Comparison of ENCODE assay signal across 25 cellular contexts in genomic region chr3:170705136-170705535, GRCh38.
"Had no signal": no experiment of that assay in that cellular context is flagged by ENCODE, and none has a peak within 500 bp of the region (broad histone marks: within the 10 kb centered on the region; RNA-seq: fewer than 3 reads in every experiment).

No MANE protein-coding gene starts in this region.

- DNase-seq: activated CD4-positive, alpha-beta memory T cell treated with anti-CD3 and anti-CD28 coated beads for 36 hours; activated CD4-positive, alpha-beta T cell treated with anti-CD3 and anti-CD28 coated beads, Interleukin-2, amount 10 ng/mL, durations not matched to agents 7 days and 5 days; activated CD4-positive, CD25-positive, alpha-beta regulatory T cell; activated CD8-positive, alpha-beta memory T cell treated with anti-CD3 and anti-CD28 coated beads for 24 hours; activated gamma-delta T cell; activated naive CD4-positive, alpha-beta T cell treated with anti-CD3 and anti-CD28 coated beads for 36 hours; activated T-cell treated with anti-CD3 and anti-CD28 coated beads, Interleukin-2, amount 50 U/mL, for 4 hours; brain microvascular endothelial cell; Kasumi-1; KBM-7; NCI-H1105 treated with DMSO at 0.1 percent for 48 hours; NCI-H1436 treated with DMSO at 0.1 percent for 48 hours; NCI-H187; NCI-H2081; NCI-H446; NCI-H524; Peyer's patch; SHP77; T-cell; T-helper 2 cell; T1000 had no signal

- H3K4me3 ChIP-seq: cardiac muscle cell, Peyer's patch, SJSA1 had no signal

- H3K27me3 ChIP-seq: brain microvascular endothelial cell, cardiac muscle cell, Peyer's patch, SJSA1 had no signal

- H3K4me1 ChIP-seq: Peyer's patch had no signal

- H3K36me3 ChIP-seq: brain microvascular endothelial cell, cardiac muscle cell, Peyer's patch had no signal

- ATAC-seq: activated T-cell treated with anti-CD3 and anti-CD28 coated beads, Interleukin-2, amount 50 U/mL, for 4 hours; T-cell had no signal

- H3K27ac ChIP-seq: brain microvascular endothelial cell, cardiac muscle cell, Peyer's patch, RWPE1, SJSA1, VCaP had no signal
